In the genomic region with DNA sequence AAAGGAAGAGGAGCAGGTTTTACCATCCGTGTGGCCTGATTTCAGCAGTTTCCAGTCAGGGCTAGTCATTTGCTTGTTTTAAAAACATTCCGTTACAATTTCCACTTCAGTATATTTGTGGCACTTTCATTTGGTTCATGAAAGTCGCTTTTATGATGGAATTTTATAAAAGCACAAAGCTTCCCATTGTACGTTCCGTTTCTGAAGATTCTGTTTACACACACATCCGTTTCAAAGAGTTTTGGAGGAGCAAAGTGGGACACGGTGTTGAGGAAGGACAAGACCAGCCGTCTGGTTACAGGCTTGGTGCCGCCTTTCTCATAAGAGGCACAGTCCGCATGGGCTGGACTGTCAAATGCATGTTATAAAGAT, we compare ENCODE assay signal across 11 cellular contexts.
DNase-seq lines count a peak whose midpoint lies in the region; ATAC-seq and TF ChIP-seq lines count a peak whose summit lies in the region.
"Had no signal": no experiment of that assay in that cellular context is flagged by ENCODE, and none has a peak within 500 bp of the region (broad histone marks: within the 10 kb centered on the region; RNA-seq: fewer than 3 reads in every experiment).

No MANE protein-coding gene starts in this region.

- no peaks in the 10 kb centered on the region for H3K36me3 ChIP-seq in cardiac muscle cell
- H3K36me3 ChIP-seq in transverse colon, result no peaks in the 10 kb centered on the region
- H3K36me3 ChIP-seq: WERI-Rb-1 had no signal

- no peaks in the 10 kb centered on the region for H3K36me3 Mint-ChIP-seq in natural killer cell

- TF ChIP-seq POLR2A in transverse colon (IDR thresholded peaks at IDR 0.05), result no peak

- peaks cover 12 to 13% of the 10 kb centered on the region in 2 donors for H3K4me1 Mint-ChIP-seq in natural killer cell

- TF ChIP-seq CTCF in cardiac muscle cell (IDR thresholded peaks at IDR 0.05; ENCODE audit: low read depth, low read length), result no peak
- TF ChIP-seq CTCF in dorsolateral prefrontal cortex (IDR thresholded peaks at IDR 0.05 in 54 of 56, conservative IDR thresholded peaks at IDR 0.05 in 2 of 56; ENCODE audit: low read depth in 1 of 56, partially characterized antibody in 56 of 56), result no peak
- TF ChIP-seq CTCF in natural killer cell (IDR thresholded peaks at IDR 0.05), result no peak
- TF ChIP-seq CTCF in transverse colon (IDR thresholded peaks at IDR 0.05), result no peak

- no peak for ATAC-seq in Right ventricle myocardium inferior
- ATAC-seq in natural killer cell, result no peak
- no peak for ATAC-seq in HG03095 (IDR thresholded peaks at IDR 0.05; ENCODE audit: unreplicated experiment)
- ATAC-seq in HG02885 (IDR thresholded peaks at IDR 0.05; ENCODE audit: poor library complexity, unreplicated experiment), result no peak

- H3K4me1 ChIP-seq in cardiac muscle cell (ENCODE audit: low read depth) (peaks cover 26% of the 10 kb centered on the region), transverse colon (peaks cover 13 to 60% (median 51%) of the 10 kb centered on the region in 4 donors)

- in situ Hi-C loops in transverse colon (cut with MboI; ENCODE audit: low pct_ligation_motif_present in 1 of 4, low pct_unique_long_range_greater_than_20kb in 1 of 4, low sequenced_read_pairs in 3 of 4), result no loop called here

- intact Hi-C loops in Right ventricle myocardium inferior (cut with DNase I), result loop anchor here (5.0 kb wide), 1 partner anchor 53 kb away; no protein-coding TSS in a partner anchor
- intact Hi-C loops in dorsolateral prefrontal cortex (cut with DNase I), result loop anchor here (2.0 to 10.0 kb wide), 4 partner anchors 37 to 101 kb away; no protein-coding TSS in a partner anchor
- intact Hi-C loops in natural killer cell (cut with micrococcal nuclease), result no loop called here
- intact Hi-C loops in transverse colon (cut with DNase I; ENCODE audit: low total_unique reads), result loop anchor here (5.0 kb wide), 1 partner anchor 38 kb away; no protein-coding TSS in a partner anchor

- H3K9me3 ChIP-seq in cardiac muscle cell (ENCODE audit: low read depth) (no peaks in the 10 kb centered on the region), transverse colon (no peaks in the 10 kb centered on the region)

- no peak for TF ChIP-seq EP300 in transverse colon (IDR thresholded peaks at IDR 0.05; ENCODE audit: low read depth)

- H3K4me3 Mint-ChIP-seq in natural killer cell, result no peak overlapping the region

- H3K27ac ChIP-seq in cardiac muscle cell (peak overlapping the region; percentile 96), dorsolateral prefrontal cortex (peak overlapping the region; percentile 49 to 98 (median 93)), transverse colon (peak overlapping the region; percentile 85 to 93 (median 89))
- H3K27ac ChIP-seq: KMS-11, WERI-Rb-1 had no signal

- H3K27me3 ChIP-seq in cardiac muscle cell, result no peaks in the 10 kb centered on the region
- no peaks in the 10 kb centered on the region for H3K27me3 ChIP-seq in dorsolateral prefrontal cortex
- no peaks in the 10 kb centered on the region for H3K27me3 ChIP-seq in transverse colon

- H3K27me3 Mint-ChIP-seq in natural killer cell (ENCODE audit: low read depth in 2 of 2), result no peaks in the 10 kb centered on the region

- peak overlapping the region; percentile 50 to 94 for H3K27ac Mint-ChIP-seq in natural killer cell

- WGBS in transverse colon (ENCODE audit: low coverage in 1 of 2), 2 donors, result 86 to 90% methylated on average over 10 of the region's 10 CpGs

- no peaks in the 10 kb centered on the region for H3K9me3 Mint-ChIP-seq in natural killer cell

- H3K4me3 ChIP-seq in cardiac muscle cell (no peak overlapping the region), dorsolateral prefrontal cortex (peak overlapping the region in 33 of 59 donors; percentile 37 to 70 (median 56)), transverse colon (no peak overlapping the region)

- DNase-seq in cardiac muscle cell (ENCODE audit: low read depth in 1 of 2, low spot score in 1 of 2) (no peak), Right ventricle myocardium inferior (ENCODE audit: missing footprints) (no peak), dorsolateral prefrontal cortex (no peak), natural killer cell (no peak), transverse colon (no peak)
- DNase-seq in activated T-cell treated with anti-CD3 and anti-CD28 coated beads, Interleukin-2, amount 50 U/mL, for 1 hour, result no peak
- DNase-seq: ACHN, WERI-Rb-1 had no signal

Comparison
In these comparisons a context has a peak if more than half of its experiments do, and no peak if none do; other contexts are left out.
1. H3K4me3 ChIP-seq: peak in dorsolateral prefrontal cortex (33 of 59); none in cardiac muscle cell (single experiment) and transverse colon (0 of 4).
2. Peak in every context shown above with its lines, with median percentiles within 50 percentile points of each other: H3K27ac ChIP-seq.